In the genomic region with DNA sequence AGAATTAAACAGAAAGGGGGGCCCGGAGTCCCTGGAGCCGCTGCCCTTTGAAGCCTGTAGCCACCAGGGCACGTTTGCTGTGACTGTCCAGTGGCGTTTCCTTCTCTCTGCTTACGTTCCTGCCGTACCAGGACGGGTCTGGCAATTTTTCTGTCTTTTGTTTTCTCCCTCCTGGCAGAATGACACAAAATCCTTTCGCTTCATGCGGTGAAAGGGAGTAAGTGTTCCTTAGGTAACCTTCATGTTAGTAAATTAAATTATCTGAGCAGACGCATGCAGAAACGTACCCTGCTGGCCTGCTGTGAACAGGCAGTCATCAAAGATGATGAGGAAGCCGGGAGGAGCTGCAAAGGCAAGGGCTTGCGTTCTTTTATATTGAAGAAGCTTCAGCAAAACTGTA, we compare ENCODE assay signal across 11 cellular contexts.
A peak's percentile ranks its signal among the peaks of the same experiment; 100 is the strongest.
DNase-seq lines count a peak whose midpoint lies in the region; TF ChIP-seq lines count a peak whose summit lies in the region.
"Had no signal": no experiment of that assay in that cellular context is flagged by ENCODE, and none has a peak within 500 bp of the region (broad histone marks: within the 10 kb centered on the region; RNA-seq: fewer than 3 reads in every experiment).

No MANE protein-coding gene starts in this region.

- DNase-seq in HFFc6 (no peak), coronary artery (ENCODE audit: low spot score) (no peak), mesothelial cell of epicardium (ENCODE audit: low spot score in 2 of 2, unreplicated experiment in 2 of 2) (no peak), suprapubic skin (ENCODE audit: low spot score in 2 of 2) (no peak), osteoblast (ENCODE audit: insufficient read length, low spot score, missing footprints) (no peak), DMS153 (lab: John Stamatoyannopoulos, UW) (no peak)
- DNase-seq in activated CD4-positive, alpha-beta memory T cell treated with anti-CD3 and anti-CD28 coated beads for 36 hours, result no peak
- DNase-seq: naive thymus-derived CD4-positive, alpha-beta T cell; NCI-H510A treated with DMSO at 0.1 percent for 48 hours; stimulated activated CD4-positive, alpha-beta T cell treated with anti-CD3 and anti-CD28 coated beads, Interleukin-4, amount 100 ng/mL, for 4 hours; T-cell had no signal

- WGBS in suprapubic skin, result 26% methylated on average over 13 of the region's 13 CpGs

- H3K36me3 ChIP-seq in suprapubic skin (no peaks in the 10 kb centered on the region), osteoblast (ENCODE audit: insufficient read depth, low read length) (no peaks in the 10 kb centered on the region)

- H3K27me3 ChIP-seq in suprapubic skin (no peaks in the 10 kb centered on the region), osteoblast (ENCODE audit: insufficient read depth, low read length) (no peaks in the 10 kb centered on the region)

- no peak for TF ChIP-seq CTCF in HFFc6 (IDR thresholded peaks at IDR 0.05)
- TF ChIP-seq CTCF in coronary artery (IDR thresholded peaks at IDR 0.05), result no peak
- no peak for TF ChIP-seq CTCF in mesothelial cell of epicardium (IDR thresholded peaks at IDR 0.05; ENCODE audit: unreplicated experiment)
- TF ChIP-seq CTCF in suprapubic skin (IDR thresholded peaks at IDR 0.05), result no peak
- no peak for TF ChIP-seq CTCF in osteoblast (IDR thresholded peaks at IDR 0.05; ENCODE audit: extremely low read depth, low read depth, low read length)

- no peaks in the 10 kb centered on the region for H4K20me1 ChIP-seq in osteoblast (ENCODE audit: insufficient read depth, low read length)

- H3K36me3 Mint-ChIP-seq in HFFc6 (ENCODE audit: low read depth) (no peaks in the 10 kb centered on the region), mesothelial cell of epicardium (no peaks in the 10 kb centered on the region)
- H3K36me3 Mint-ChIP-seq in activated CD4-positive, alpha-beta memory T cell treated with anti-CD3 and anti-CD28 coated beads for 36 hours, result no peaks in the 10 kb centered on the region
- H3K36me3 Mint-ChIP-seq: naive thymus-derived CD4-positive, alpha-beta T cell; T-cell had no signal

- CTCF ChIA-PET in activated CD4-positive, alpha-beta memory T cell treated with anti-CD3 and anti-CD28 coated beads for 36 hours (lab: Charles Lee), result no interaction called here

- H3K4me1 ChIP-seq in suprapubic skin, result peaks cover 3% of the 10 kb centered on the region
- H3K4me1 ChIP-seq in osteoblast (ENCODE audit: insufficient read depth, low read length), result no peaks in the 10 kb centered on the region

- H3K9me3 Mint-ChIP-seq in HFFc6 (peaks cover 4% of the 10 kb centered on the region; the same call in 1 of the 2 replicates), mesothelial cell of epicardium (peaks cover 4% of the 10 kb centered on the region)
- H3K9me3 Mint-ChIP-seq in activated CD4-positive, alpha-beta memory T cell treated with anti-CD3 and anti-CD28 coated beads for 36 hours, result no peaks in the 10 kb centered on the region

- peak overlapping the region; percentile 72; the same call in 1 of the 2 replicates for H3K4me3 Mint-ChIP-seq in HFFc6
- H3K4me3 Mint-ChIP-seq in mesothelial cell of epicardium, result peak overlapping the region; percentile 18
- H3K4me3 Mint-ChIP-seq in activated CD4-positive, alpha-beta memory T cell treated with anti-CD3 and anti-CD28 coated beads for 36 hours, result no peak overlapping the region
- H3K4me3 Mint-ChIP-seq: naive thymus-derived CD4-positive, alpha-beta T cell; T-cell had no signal

- no peak overlapping the region for H3K27ac ChIP-seq in coronary artery
- no peak overlapping the region for H3K27ac ChIP-seq in suprapubic skin
- no peak overlapping the region for H3K27ac ChIP-seq in osteoblast (ENCODE audit: low read depth, low read length)

- no peak overlapping the region for H3K27ac Mint-ChIP-seq in HFFc6
- H3K27ac Mint-ChIP-seq in mesothelial cell of epicardium, result peak overlapping the region; percentile 83
- H3K27ac Mint-ChIP-seq in activated CD4-positive, alpha-beta memory T cell treated with anti-CD3 and anti-CD28 coated beads for 36 hours, result no peak overlapping the region
- H3K27ac Mint-ChIP-seq: naive thymus-derived CD4-positive, alpha-beta T cell; T-cell had no signal

- no peak for TF ChIP-seq POLR2A in suprapubic skin (IDR thresholded peaks at IDR 0.05)

- H3K4me3 ChIP-seq in coronary artery (peak overlapping the region; percentile 33), suprapubic skin (peak overlapping the region; percentile 26), osteoblast (ENCODE audit: insufficient read depth, low read length) (no peak overlapping the region)

- no peak overlapping the region for H2AFZ ChIP-seq in osteoblast (ENCODE audit: low read length)

- H3K27me3 Mint-ChIP-seq in HFFc6 (ENCODE audit: insufficient read depth) (peaks cover 6% of the 10 kb centered on the region), mesothelial cell of epicardium (ENCODE audit: low read depth) (no peaks in the 10 kb centered on the region)
- peaks cover 6% of the 10 kb centered on the region for H3K27me3 Mint-ChIP-seq in activated CD4-positive, alpha-beta memory T cell treated with anti-CD3 and anti-CD28 coated beads for 36 hours

- no peak overlapping the region for H3K4me2 ChIP-seq in osteoblast (ENCODE audit: insufficient read depth, low read length)

- H3K9me3 ChIP-seq in suprapubic skin (no peaks in the 10 kb centered on the region), osteoblast (ENCODE audit: low read depth, low read length) (no peaks in the 10 kb centered on the region)

- no peak for TF ChIP-seq EP300 in suprapubic skin (IDR thresholded peaks at IDR 0.05)

- POLR2A ChIA-PET in activated CD4-positive, alpha-beta memory T cell treated with anti-CD3 and anti-CD28 coated beads for 36 hours (lab: Charles Lee), result no interaction called here

- H3K79me2 ChIP-seq in osteoblast (ENCODE audit: insufficient read depth, low read length), result no peaks in the 10 kb centered on the region

- intact Hi-C loops in activated CD4-positive, alpha-beta memory T cell treated with anti-CD3 and anti-CD28 coated beads for 36 hours (cut with micrococcal nuclease), result no loop called here

- H3K4me1 Mint-ChIP-seq in HFFc6 (ENCODE audit: low read depth) (peaks cover 4% of the 10 kb centered on the region; the same call in 1 of the 2 replicates), mesothelial cell of epicardium (peaks cover 27% of the 10 kb centered on the region)
- H3K4me1 Mint-ChIP-seq in activated CD4-positive, alpha-beta memory T cell treated with anti-CD3 and anti-CD28 coated beads for 36 hours (ENCODE audit: low read depth), result no peaks in the 10 kb centered on the region
